ENCODE assay signal across 8 cellular contexts in genomic region chrX:55161581-55161980, GRCh38. TPM values are rescaled to one million over a fixed set of nuclear protein-coding genes. Genes with fewer than 3 reads are reported as not detected.
DNase-seq lines count a peak whose midpoint lies in the region; ATAC-seq and TF ChIP-seq lines count a peak whose summit lies in the region.

No MANE protein-coding gene starts in this region.

- H3K27ac ChIP-seq in SJSA1 = peak overlapping the region; percentile 67

- no peaks in the 10 kb centered on the region for H3K36me3 Mint-ChIP-seq in natural killer cell treated with Interleukin-12 subunit alpha and Interleukin-12 subunit beta and Interleukin-15 and Interleukin-18, amount 100 ng/mL, for 72 hours

- DNase-seq in SJSA1 (ENCODE audit: low read depth in 1 of 2, low spot score in 2 of 2) (no peak), epithelial cell of esophagus (ENCODE audit: low read depth) (no peak), NCI-H524 treated with DMSO at 0.1 percent for 48 hours (lab: John Stamatoyannopoulos, UW) (no peak)
- no peak for DNase-seq in natural killer cell treated with Interleukin-12 subunit alpha and Interleukin-12 subunit beta and Interleukin-15 and Interleukin-18, amount 100 ng/mL, for 72 hours (ENCODE audit: low spot score)
- no peak for DNase-seq in stimulated activated CD4-positive, alpha-beta T cell treated with anti-CD3 and anti-CD28 coated beads, Interleukin-4, amount 100 ng/mL, for 1 hour

- no peaks in the 10 kb centered on the region for H3K27me3 ChIP-seq in SJSA1 (replicated peaks)

- H3K9me3 Mint-ChIP-seq in natural killer cell treated with Interleukin-12 subunit alpha and Interleukin-12 subunit beta and Interleukin-15 and Interleukin-18, amount 100 ng/mL, for 72 hours = no peaks in the 10 kb centered on the region

- H3K4me1 Mint-ChIP-seq in natural killer cell treated with Interleukin-12 subunit alpha and Interleukin-12 subunit beta and Interleukin-15 and Interleukin-18, amount 100 ng/mL, for 72 hours (ENCODE audit: low read depth in 2 of 2) = peaks cover 9 to 21% of the 10 kb centered on the region in 2 donors

- TF ChIP-seq CTCF in epithelial cell of esophagus (IDR thresholded peaks at IDR 0.05; ENCODE audit: insufficient read depth, low read depth, low read length, missing control alignments) = no peak

- peak overlapping the region; percentile 90 to 94 for H3K27ac Mint-ChIP-seq in natural killer cell treated with Interleukin-12 subunit alpha and Interleukin-12 subunit beta and Interleukin-15 and Interleukin-18, amount 100 ng/mL, for 72 hours

- peaks cover 0 to 22% of the 10 kb centered on the region in 2 donors for H3K27me3 Mint-ChIP-seq in natural killer cell treated with Interleukin-12 subunit alpha and Interleukin-12 subunit beta and Interleukin-15 and Interleukin-18, amount 100 ng/mL, for 72 hours

- H3K4me3 ChIP-seq in SJSA1 (peak overlapping the region; percentile 55), epithelial cell of esophagus (ENCODE audit: low read length) (peak overlapping the region; percentile 70)

- no peaks in the 10 kb centered on the region for H3K36me3 ChIP-seq in SJSA1

- peak overlapping the region; percentile 97 for H3K4me3 Mint-ChIP-seq in natural killer cell treated with Interleukin-12 subunit alpha and Interleukin-12 subunit beta and Interleukin-15 and Interleukin-18, amount 100 ng/mL, for 72 hours

- peaks cover 5% of the 10 kb centered on the region; the same call in 1 of the 2 replicates for H3K4me1 ChIP-seq in SJSA1 (replicated peaks)

- H3K9me3 ChIP-seq in SJSA1 (replicated peaks) = no peaks in the 10 kb centered on the region

- ATAC-seq in GM19455 (IDR thresholded peaks at IDR 0.05; ENCODE audit: unreplicated experiment) = peak; percentile 6
- no peak for ATAC-seq in natural killer cell treated with Interleukin-12 subunit alpha and Interleukin-12 subunit beta and Interleukin-15 and Interleukin-18, amount 100 ng/mL, for 72 hours
- no peak for ATAC-seq in GM19351 (IDR thresholded peaks at IDR 0.05; ENCODE audit: unreplicated experiment)
- no peak for ATAC-seq in GM21619 (IDR thresholded peaks at IDR 0.05; ENCODE audit: unreplicated experiment)

RNA-seq across cellular contexts. Expression of gene PAGE5, which starts 58.6 kb away (rescaled TPM):
- total RNA-seq in SJSA1 (2014; rRNA removed; shearing (Covaris generic)) = not detected in 2 replicates
- total RNA-seq in natural killer cell treated with Interleukin-12 subunit alpha and Interleukin-12 subunit beta and Interleukin-15 and Interleukin-18, amount 100 ng/mL, for 72 hours = not detected
